Comparison of ENCODE assay signal across 30 cellular contexts in genomic region chr12:57574795-57575194, GRCh38.
"Had no signal": no experiment of that assay in that cellular context is flagged by ENCODE, and none has a peak within 500 bp of the region (broad histone marks: within the 10 kb centered on the region; RNA-seq: fewer than 3 reads in every experiment).

No MANE protein-coding gene starts in this region.

- H3K9me3 ChIP-seq: ovary, psoas muscle, spleen, thoracic aorta, thyroid gland, tibial nerve, upper lobe of left lung, vagina had no signal

- H3K27me3 ChIP-seq: neural progenitor cell, ovary, thyroid gland, tibial nerve, upper lobe of left lung, vagina had no signal

- H3K4me3 Mint-ChIP-seq: natural killer cell; nephron; neural progenitor cell; stimulated activated memory B cell treated with anti-CD40 and anti-IgM and Interleukin-4, amounts not matched to agents 10 μg/mL and 1 μg/mL and 100 μg/mL, for 72 hours; stimulated activated naive CD8-positive, alpha-beta T cell treated with anti-CD3 and anti-CD28 coated beads, Interleukin-15, amount 100 ng/mL, for 72 hours had no signal

- H3K27me3 Mint-ChIP-seq: progenitor cell of endocrine pancreas; stimulated activated naive CD8-positive, alpha-beta T cell treated with anti-CD3 and anti-CD28 coated beads, Interleukin-15, amount 100 ng/mL, for 72 hours had no signal

- H3K4me1 ChIP-seq: neural progenitor cell, parathyroid adenoma, psoas muscle, spleen, thyroid gland, tibial nerve, upper lobe of left lung, vagina had no signal

- H3K27ac Mint-ChIP-seq: natural killer cell; nephron; neural progenitor cell; progenitor cell of endocrine pancreas; stimulated activated memory B cell treated with anti-CD40 and anti-IgM and Interleukin-4, amounts not matched to agents 10 μg/mL and 1 μg/mL and 100 μg/mL, for 72 hours; stimulated activated naive CD8-positive, alpha-beta T cell treated with anti-CD3 and anti-CD28 coated beads, Interleukin-15, amount 100 ng/mL, for 72 hours had no signal

- H3K4me1 Mint-ChIP-seq: natural killer cell; nephron; neural progenitor cell; stimulated activated memory B cell treated with anti-CD40 and anti-IgM and Interleukin-4, amounts not matched to agents 10 μg/mL and 1 μg/mL and 100 μg/mL, for 72 hours; stimulated activated naive CD8-positive, alpha-beta T cell treated with anti-CD3 and anti-CD28 coated beads, Interleukin-15, amount 100 ng/mL, for 72 hours had no signal

- H2AFZ ChIP-seq: neural progenitor cell, parathyroid adenoma had no signal

- H3K4me3 ChIP-seq: neural progenitor cell, ovary, psoas muscle, skin epidermis, smooth muscle cell, spleen, thoracic aorta, thyroid gland, tibial nerve, upper lobe of left lung, vagina had no signal

- H3K27ac ChIP-seq: neural progenitor cell, ovary, parathyroid adenoma, psoas muscle, skin epidermis, spleen, thoracic aorta, thyroid gland, tibial nerve, upper lobe of left lung, vagina had no signal

- H3K9ac ChIP-seq: neural progenitor cell, parathyroid adenoma had no signal

- H3K36me3 Mint-ChIP-seq: natural killer cell; stimulated activated memory B cell treated with anti-CD40 and anti-IgM and Interleukin-4, amounts not matched to agents 10 μg/mL and 1 μg/mL and 100 μg/mL, for 72 hours had no signal

- H3K4me2 ChIP-seq: neural progenitor cell, smooth muscle cell had no signal

- DNase-seq: natural killer cell; occipital lobe; ovary; posterior cingulate gyrus; psoas muscle; right cardiac atrium; spleen; stimulated activated CD4-positive, alpha-beta T cell treated with anti-CD3 and anti-CD28 coated beads, Interleukin-12 subunit alpha, Interleukin-12 subunit beta, amount 100 ng/mL, for 4 hours; stimulated activated CD4-positive, alpha-beta T cell treated with anti-CD3 and anti-CD28 coated beads, Interleukin-1b, Interleukin-23, amount 100 ng/mL, for 48 hours; stimulated activated CD4-positive, alpha-beta T cell treated with anti-CD3 and anti-CD28 coated beads, Interleukin-4, amount 100 ng/mL, for 1 hour; stimulated activated CD4-positive, alpha-beta T cell treated with anti-CD3 and anti-CD28 coated beads, Interleukin-4, amount 100 ng/mL, for 4 hours; stimulated activated CD8-positive, alpha-beta memory T cell treated with anti-CD3 and anti-CD28 coated beads, Interleukin-4, amount 100 ng/mL, for 48 hours; stimulated activated naive CD4-positive, alpha-beta T cell; stimulated activated naive CD8-positive, alpha-beta T cell treated with anti-CD3 and anti-CD28 coated beads, Interleukin-15, amount 100 ng/mL, for 72 hours; stimulated activated naive CD8-positive, alpha-beta T cell treated with anti-CD3 and anti-CD28 coated beads, Interleukin-15, Interleukin-2, amounts not matched to agents 100 U/mL and 50 U/mL, for 24 hours; substantia nigra; thyroid gland; trophoblast cell; upper lobe of left lung had no signal

- ATAC-seq: natural killer cell; psoas muscle; right cardiac atrium; sciatic nerve; stimulated activated memory B cell treated with anti-CD40 and anti-IgM and Interleukin-4, amounts not matched to agents 10 μg/mL and 1 μg/mL and 100 μg/mL, for 72 hours; stimulated activated naive CD8-positive, alpha-beta T cell treated with anti-CD3 and anti-CD28 coated beads, Interleukin-15, amount 100 ng/mL, for 72 hours; stimulated activated naive CD8-positive, alpha-beta T cell treated with anti-CD3 and anti-CD28 coated beads, Interleukin-15, Interleukin-2, amounts not matched to agents 100 U/mL and 50 U/mL, for 24 hours had no signal

- H3K36me3 ChIP-seq: neural progenitor cell, ovary, spleen, thyroid gland, tibial nerve, upper lobe of left lung, vagina had no signal

- H3K9me3 Mint-ChIP-seq: natural killer cell; nephron; neural progenitor cell; stimulated activated memory B cell treated with anti-CD40 and anti-IgM and Interleukin-4, amounts not matched to agents 10 μg/mL and 1 μg/mL and 100 μg/mL, for 72 hours; stimulated activated naive CD8-positive, alpha-beta T cell treated with anti-CD3 and anti-CD28 coated beads, Interleukin-15, amount 100 ng/mL, for 72 hours had no signal
